In the genomic region with DNA sequence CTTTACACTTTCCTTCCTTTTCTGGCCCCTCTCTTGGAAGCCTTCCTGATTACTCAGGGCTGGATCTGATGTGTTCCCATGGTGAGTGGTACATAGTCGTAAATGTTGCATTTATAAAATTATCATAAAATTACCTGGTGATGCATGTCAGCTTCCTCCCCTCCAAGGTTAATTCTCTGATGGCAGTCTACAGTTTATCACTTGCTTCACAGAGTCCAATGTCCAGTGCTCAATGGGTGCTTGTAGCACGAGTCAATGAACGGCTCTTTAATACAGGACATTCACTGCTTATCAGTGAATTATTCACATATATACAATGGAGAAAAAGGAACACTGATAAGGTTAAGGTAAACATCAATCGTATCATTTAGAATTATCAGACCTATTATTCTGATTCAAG, we compare ENCODE assay signal across 25 cellular contexts. TPM values are rescaled to one million over a fixed set of nuclear protein-coding genes. Genes with fewer than 3 reads are reported as not detected.
DNase-seq lines count a peak whose midpoint lies in the region; ATAC-seq, FAIRE-seq and TF ChIP-seq lines count a peak whose summit lies in the region.
"Had no signal": no experiment of that assay in that cellular context is flagged by ENCODE, and none has a peak within 500 bp of the region (broad histone marks: within the 10 kb centered on the region; RNA-seq: fewer than 3 reads in every experiment).

No MANE protein-coding gene starts in this region.

- no peaks in the 10 kb centered on the region for H3K27me3 ChIP-seq in neural cell (ENCODE audit: insufficient read depth, low read depth, low read length)
- H3K27me3 ChIP-seq: BLaER1 treated with 17β-estradiol and CSF1 and Interleukin-3, amounts not matched to agents 10 nM and 100 nM had no signal

- H3K9me3 ChIP-seq in neural cell (ENCODE audit: low read length): no peaks in the 10 kb centered on the region

- DNase-seq in NCI-H146 (lab: John Stamatoyannopoulos, UW) (peak; percentile 74), NCI-H526 treated with DMSO at 0.1 percent for 48 hours (lab: John Stamatoyannopoulos, UW) (peak; percentile 38), amniotic stem cell (lab: John Stamatoyannopoulos, UW) (no peak), kidney tubule cell (ENCODE audit: low spot score) (no peak)
- DNase-seq: AML-193; CD4-positive, alpha-beta T cell; DMS79; EL; GDM1; NCI-H1105 treated with DMSO at 0.1 percent for 48 hours; NCI-H1694; NCI-H2029 treated with DMSO at 0.1 percent for 48 hours; NCI-H2171; NCI-H226; NCI-H510A; PC-9; SHP77 treated with DMSO at 0.1 percent for 48 hours; T-helper 1 cell had no signal

- no peak for TF ChIP-seq EP300 in neural cell (conservative IDR thresholded peaks at IDR 0.05; ENCODE audit: poor library complexity, severe bottlenecking)

- peak overlapping the region; percentile 10 for H3K27ac ChIP-seq in neural cell (ENCODE audit: low read length)
- H3K27ac ChIP-seq: A549; BLaER1 treated with 17β-estradiol and CSF1 and Interleukin-3, amounts not matched to agents 10 nM and 100 nM; PC-9 had no signal

- peak; percentile 94 for FAIRE-seq in islet of Langerhans (lab: Jason Lieb, UNC)
- FAIRE-seq: A549, GM12878, K562 had no signal

- no peaks in the 10 kb centered on the region for H3K79me2 ChIP-seq in neural cell (replicated peaks; ENCODE audit: insufficient read depth, low read length)

- H3K9ac ChIP-seq in neural cell (ENCODE audit: low read length): no peak overlapping the region
- H3K9ac ChIP-seq: BLaER1 treated with 17β-estradiol and CSF1 and Interleukin-3, amounts not matched to agents 10 nM and 100 nM had no signal

- ATAC-seq in HG02840 (IDR thresholded peaks at IDR 0.05; ENCODE audit: low FRiP score, unreplicated experiment): no peak
- ATAC-seq: A549, GM12878, K562 had no signal

- no peak for TF ChIP-seq CTCF in neural cell (IDR thresholded peaks at IDR 0.05; ENCODE audit: poor library complexity, severe bottlenecking)

- no peaks in the 10 kb centered on the region for H3F3A ChIP-seq in neural cell (ENCODE audit: insufficient read depth, low read length, poor library complexity, severe bottlenecking)

- H2AFZ ChIP-seq in neural cell (ENCODE audit: low read depth, low read length): no peak overlapping the region
- H2AFZ ChIP-seq: PC-9 had no signal

- no peak overlapping the region for H3K4me3 ChIP-seq in neural cell (ENCODE audit: low read length)
- H3K4me3 ChIP-seq: A549; BLaER1 treated with 17β-estradiol and CSF1 and Interleukin-3, amounts not matched to agents 10 nM and 100 nM; GM12878; K562; PC-9 had no signal

- no peaks in the 10 kb centered on the region for H3K9me2 ChIP-seq in neural cell (ENCODE audit: insufficient read depth, low read length)

- no peak overlapping the region for H3K4me2 ChIP-seq in neural cell (ENCODE audit: low read length)
- H3K4me2 ChIP-seq: A549; BLaER1 treated with 17β-estradiol and CSF1 and Interleukin-3, amounts not matched to agents 10 nM and 100 nM; PC-9 had no signal

- H4K20me1 ChIP-seq in neural cell (ENCODE audit: insufficient read depth): no peaks in the 10 kb centered on the region
- H4K20me1 ChIP-seq: BLaER1 treated with 17β-estradiol and CSF1 and Interleukin-3, amounts not matched to agents 10 nM and 100 nM had no signal

- no peaks in the 10 kb centered on the region for H3K36me3 ChIP-seq in neural cell (ENCODE audit: insufficient read depth, low read length)
- H3K36me3 ChIP-seq: BLaER1 treated with 17β-estradiol and CSF1 and Interleukin-3, amounts not matched to agents 10 nM and 100 nM had no signal

- no peak for TF ChIP-seq RAD21 in neural cell (conservative IDR thresholded peaks at IDR 0.05)

TF ChIP-seq in neural cell, 6 proteins besides CTCF, POLR2A, EP300 and RAD21:
- TF ChIP-seq, protein P1, sequence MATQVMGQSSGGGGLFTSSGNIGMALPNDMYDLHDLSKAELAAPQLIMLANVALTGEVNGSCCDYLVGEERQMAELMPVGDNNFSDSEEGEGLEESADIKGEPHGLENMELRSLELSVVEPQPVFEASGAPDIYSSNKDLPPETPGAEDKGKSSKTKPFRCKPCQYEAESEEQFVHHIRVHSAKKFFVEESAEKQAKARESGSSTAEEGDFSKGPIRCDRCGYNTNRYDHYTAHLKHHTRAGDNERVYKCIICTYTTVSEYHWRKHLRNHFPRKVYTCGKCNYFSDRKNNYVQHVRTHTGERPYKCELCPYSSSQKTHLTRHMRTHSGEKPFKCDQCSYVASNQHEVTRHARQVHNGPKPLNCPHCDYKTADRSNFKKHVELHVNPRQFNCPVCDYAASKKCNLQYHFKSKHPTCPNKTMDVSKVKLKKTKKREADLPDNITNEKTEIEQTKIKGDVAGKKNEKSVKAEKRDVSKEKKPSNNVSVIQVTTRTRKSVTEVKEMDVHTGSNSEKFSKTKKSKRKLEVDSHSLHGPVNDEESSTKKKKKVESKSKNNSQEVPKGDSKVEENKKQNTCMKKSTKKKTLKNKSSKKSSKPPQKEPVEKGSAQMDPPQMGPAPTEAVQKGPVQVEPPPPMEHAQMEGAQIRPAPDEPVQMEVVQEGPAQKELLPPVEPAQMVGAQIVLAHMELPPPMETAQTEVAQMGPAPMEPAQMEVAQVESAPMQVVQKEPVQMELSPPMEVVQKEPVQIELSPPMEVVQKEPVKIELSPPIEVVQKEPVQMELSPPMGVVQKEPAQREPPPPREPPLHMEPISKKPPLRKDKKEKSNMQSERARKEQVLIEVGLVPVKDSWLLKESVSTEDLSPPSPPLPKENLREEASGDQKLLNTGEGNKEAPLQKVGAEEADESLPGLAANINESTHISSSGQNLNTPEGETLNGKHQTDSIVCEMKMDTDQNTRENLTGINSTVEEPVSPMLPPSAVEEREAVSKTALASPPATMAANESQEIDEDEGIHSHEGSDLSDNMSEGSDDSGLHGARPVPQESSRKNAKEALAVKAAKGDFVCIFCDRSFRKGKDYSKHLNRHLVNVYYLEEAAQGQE (IDR thresholded peaks at IDR 0.05; ENCODE audit: borderline replicate concordance): peak; percentile 64
- TF ChIP-seq POLR2AphosphoS5 (IDR thresholded peaks at IDR 0.05) (peak; percentile 26), SMC3 (conservative IDR thresholded peaks at IDR 0.05; ENCODE audit: poor library complexity) (no peak), MXI1 (conservative IDR thresholded peaks at IDR 0.05; ENCODE audit: poor library complexity, severe bottlenecking) (no peak), EZH2 (IDR thresholded peaks at IDR 0.05; ENCODE audit: borderline replicate concordance, insufficient read depth, low read length, poor library complexity, severe bottlenecking) (no peak), TAF1 (IDR thresholded peaks at IDR 0.05; ENCODE audit: low read depth) (no peak)

RNA-seq across cellular contexts. Expression of a gene that starts 27.0 kb away (rescaled TPM):
- not detected in 2 replicates for polyA plus RNA-seq in neural cell
- polyA minus RNA-seq in neural cell: not detected in 2 replicates
- polyA plus RNA-seq: A549 had no signal

Comparison
In these comparisons a context has a peak if more than half of its experiments do, and no peak if none do; other contexts are left out.
1. DNase-seq: peak in NCI-H146 (single experiment) and NCI-H526 treated with DMSO at 0.1 percent for 48 hours (single experiment); none in amniotic stem cell (single experiment) and kidney tubule cell (single experiment).